ENCODE assay signal across 25 cellular contexts in the genomic region with DNA sequence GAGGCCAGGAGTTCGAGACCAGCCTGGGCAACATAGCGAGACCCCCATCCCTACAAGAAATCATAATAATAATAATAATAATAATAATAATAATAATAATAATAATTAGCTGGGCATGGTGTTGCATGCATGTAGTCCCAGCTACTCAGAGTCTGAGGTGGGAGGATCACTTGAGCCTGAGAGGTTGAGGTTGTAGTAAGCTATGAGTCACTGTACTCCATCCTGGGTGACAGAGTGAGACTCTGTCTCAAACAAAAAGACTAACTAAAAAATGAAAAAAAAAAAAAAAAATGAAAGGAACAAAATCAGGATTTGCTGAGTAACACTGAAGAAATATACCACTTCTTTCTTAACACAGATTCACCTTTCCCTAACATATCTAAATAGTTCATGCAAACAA.
DNase-seq lines count a peak whose midpoint lies in the region; ATAC-seq, FAIRE-seq and TF ChIP-seq lines count a peak whose summit lies in the region.
"Had no signal": no experiment of that assay in that cellular context is flagged by ENCODE, and none has a peak within 500 bp of the region (broad histone marks: within the 10 kb centered on the region; RNA-seq: fewer than 3 reads in every experiment).

No MANE protein-coding gene starts in this region.

- peak; percentile 54; the same call in 1 of the 3 replicates for ATAC-seq in RWPE2 (ENCODE audit: low read depth)
- ATAC-seq: A549; activated T-cell treated with anti-CD3 and anti-CD28 coated beads, Interleukin-2, amount 50 U/mL, for 72 hours; heart right ventricle; stimulated activated effector memory CD8-positive, alpha-beta T cell treated with anti-CD3 and anti-CD28 coated beads, Interleukin-12 subunit alpha, Interleukin-12 subunit beta, amount 100 ng/mL, for 72 hours; T-helper 17 cell had no signal

- peak; percentile 12 for DNase-seq in A673 (ENCODE audit: low spot score)
- DNase-seq in HCEC 1CT, result peak; percentile 28
- DNase-seq in RWPE2 (ENCODE audit: low spot score), result no peak
- peak; percentile 11 for DNase-seq in fibroblast of pulmonary artery (ENCODE audit: low read depth)
- no peak for DNase-seq in occipital lobe (lab: John Stamatoyannopoulos, UW)
- no peak for DNase-seq in SIG-M5 treated with dmso at 0.1 percent for 504 hours (lab: John Stamatoyannopoulos, UW; ENCODE audit: unreplicated experiment)
- DNase-seq in AG08395 (ENCODE audit: low spot score), result no peak
- no peak for DNase-seq in GM19239 (ENCODE audit: insufficient read length, low spot score)
- DNase-seq: activated CD4-positive, alpha-beta T cell treated with anti-CD3 and anti-CD28 coated beads, Interleukin-2, amount 10 ng/mL, durations not matched to agents 24 days and 14 days; activated naive CD4-positive, alpha-beta T cell treated with anti-CD3 and anti-CD28 coated beads for 36 hours; activated T-cell treated with anti-CD3 and anti-CD28 coated beads, Interleukin-2, amount 50 U/mL, for 72 hours; central memory CD4-positive, alpha-beta T cell; COR-L47; dorsolateral prefrontal cortex; heart right ventricle; NCI-H1417 treated with DMSO at 0.1 percent for 48 hours; NCI-H524; nucleus accumbens; stimulated activated CD4-positive, alpha-beta T cell treated with anti-CD3 and anti-CD28 coated beads, Interleukin-2, amount 100 ng/mL, for 48 hours; T-helper 17 cell had no signal

- intact Hi-C loops in A673 (cut with micrococcal nuclease; ENCODE audit: unreplicated experiment), result no loop called here

- FAIRE-seq in GM19239 (lab: Jason Lieb, UNC), result no peak
- FAIRE-seq: A549 had no signal

- BruUV-seq in A673 (replicated peaks; lab: Mats Ljungman, UMichigan), result no TSS peak

- TF ChIP-seq CTCF in A673 (conservative IDR thresholded peaks at IDR 0.05; ENCODE audit: low read depth, low read length) (no peak), RWPE2 (IDR thresholded peaks at IDR 0.05; ENCODE audit: poor library complexity, severe bottlenecking) (no peak), fibroblast of pulmonary artery (IDR thresholded peaks at IDR 0.05; ENCODE audit: low read length, missing control alignments) (no peak)

- H3K4me3 ChIP-seq in A673 (ENCODE audit: low read depth, low read length, poor library complexity, severe bottlenecking) (no peak overlapping the region), RWPE2 (ENCODE audit: severe bottlenecking) (no peak overlapping the region), fibroblast of pulmonary artery (replicated peaks; ENCODE audit: low read depth, low read length) (no peak overlapping the region)
- H3K4me3 ChIP-seq: A549, BLaER1, dorsolateral prefrontal cortex, heart right ventricle, SK-N-MC, suprapubic skin had no signal

- H3K27ac ChIP-seq in A673 (ENCODE audit: low read depth, low read length, poor library complexity, severe bottlenecking) (no peak overlapping the region), RWPE2 (ENCODE audit: poor library complexity, severe bottlenecking) (no peak overlapping the region)
- H3K27ac ChIP-seq: A549, BLaER1, dorsolateral prefrontal cortex, heart right ventricle, SK-N-MC, suprapubic skin had no signal

- H3K27me3 ChIP-seq in A673 (replicated peaks; ENCODE audit: insufficient read depth, low read depth, low read length, poor library complexity), result no peaks in the 10 kb centered on the region
- no peaks in the 10 kb centered on the region for H3K27me3 ChIP-seq in RWPE2 (ENCODE audit: insufficient read depth, poor library complexity, severe bottlenecking)
- H3K27me3 ChIP-seq: BLaER1, dorsolateral prefrontal cortex, heart right ventricle, suprapubic skin had no signal

- H3K36me3 ChIP-seq in A673 (ENCODE audit: insufficient read depth, low read length, poor library complexity, severe bottlenecking) (no peaks in the 10 kb centered on the region), RWPE2 (ENCODE audit: low read depth) (no peaks in the 10 kb centered on the region)
- H3K36me3 ChIP-seq: BLaER1, heart right ventricle, suprapubic skin had no signal

- H3K4me1 ChIP-seq in A673 (ENCODE audit: insufficient read depth, low read length, poor library complexity, severe bottlenecking), result peaks cover 3% of the 10 kb centered on the region
- H3K4me1 ChIP-seq in RWPE2 (ENCODE audit: insufficient read depth, poor library complexity, severe bottlenecking), result no peaks in the 10 kb centered on the region
- H3K4me1 ChIP-seq: A549, heart right ventricle, suprapubic skin had no signal

- CTCF ChIA-PET in A673 (lab: Charles Lee), result no interaction called here

- H3K9me3 ChIP-seq in A673 (ENCODE audit: low read depth, low read length, poor library complexity, severe bottlenecking) (no peaks in the 10 kb centered on the region), RWPE2 (ENCODE audit: severe bottlenecking) (no peaks in the 10 kb centered on the region)
- H3K9me3 ChIP-seq: A549, BLaER1, heart right ventricle, suprapubic skin had no signal

- POLR2A ChIA-PET in A673 (lab: Charles Lee; ENCODE audit: low non-redundant PET), result no interaction called here

Comparison
In these comparisons a context has a peak if more than half of its experiments do, and no peak if none do; other contexts are left out.
1. DNase-seq: peak in A673 (single experiment), HCEC 1CT (single experiment) and fibroblast of pulmonary artery (single experiment); none in RWPE2 (single experiment), occipital lobe (single experiment), SIG-M5 treated with dmso at 0.1 percent for 504 hours (single experiment), AG08395 (single experiment) and GM19239 (single experiment).